ENCODE assay signal across 3 cellular contexts in genomic region chr14:74861734-74862090, GRCh38.
TF ChIP-seq lines count a peak whose summit lies in the region.

No MANE protein-coding gene starts in this region.

TF ChIP-seq in HepG2, 621 proteins besides CTCF, POLR2A, EP300 and RAD21:
- no peak for TF ChIP-seq ZNF704 (CRISPR knock-in tag; IDR thresholded peaks at IDR 0.05; ENCODE audit: borderline replicate concordance)
- TF ChIP-seq ATF7 (IDR thresholded peaks at IDR 0.05), result peak; percentile 99
- no peak for TF ChIP-seq ATF7 (CRISPR knock-in tag; IDR thresholded peaks at IDR 0.05)
- TF ChIP-seq NKX3-1 (CRISPR knock-in tag; IDR thresholded peaks at IDR 0.05), result no peak
- no peak for TF ChIP-seq CSRNP1 (CRISPR knock-in tag; IDR thresholded peaks at IDR 0.05)
- peak; percentile 90 for TF ChIP-seq CREB1 (IDR thresholded peaks at IDR 0.05)
- no peak for TF ChIP-seq CREB1 (CRISPR knock-in tag; IDR thresholded peaks at IDR 0.05)
- TF ChIP-seq E2F1 (CRISPR knock-in tag; IDR thresholded peaks at IDR 0.05), result no peak
- no peak for TF ChIP-seq MAX (IDR thresholded peaks at IDR 0.05)
- TF ChIP-seq GATAD2A (CRISPR knock-in tag; IDR thresholded peaks at IDR 0.05), result no peak
- TF ChIP-seq ZNF235 (CRISPR knock-in tag; IDR thresholded peaks at IDR 0.05; ENCODE audit: borderline replicate concordance), result no peak
- no peak for TF ChIP-seq ZNF644 (CRISPR knock-in tag; IDR thresholded peaks at IDR 0.05; ENCODE audit: low read depth)
- no peak for TF ChIP-seq ZFP36L1 (CRISPR knock-in tag; IDR thresholded peaks at IDR 0.05)
- TF ChIP-seq MEIS1 (CRISPR knock-in tag; IDR thresholded peaks at IDR 0.05; ENCODE audit: borderline replicate concordance), result no peak

TF ChIP-seq in K562, 482 proteins besides CTCF, POLR2A, EP300 and RAD21:
- TF ChIP-seq ATF7 (IDR thresholded peaks at IDR 0.05) (peak; percentile 39; the same call in 1 of the 2 replicates), ATF3 (IDR thresholded peaks at IDR 0.05) (peak; percentile 31; the same call in 1 of the 2 replicates), ATF3 (CRISPR knock-in tag; conservative IDR thresholded peaks at IDR 0.05) (no peak), RNF219 (CRISPR knock-in tag; IDR thresholded peaks at IDR 0.05) (no peak)

TF ChIP-seq in H1, 55 proteins besides CTCF, POLR2A, EP300 and RAD21:
- TF ChIP-seq TEAD4 (IDR thresholded peaks at IDR 0.05; ENCODE audit: low read depth, low read length) (no peak), NANOG (IDR thresholded peaks at IDR 0.05; ENCODE audit: insufficient read depth, low read depth, low read length, poor library complexity, severe bottlenecking) (no peak), CREB1 (IDR thresholded peaks at IDR 0.05) (no peak)
TF ChIP-seq in H1: peak in this region for 0.
